16 cellular contexts compared by ENCODE assay signal in genomic region chr7:129898007-129898406, GRCh38. TPM values are rescaled to one million over a fixed set of nuclear protein-coding genes. Genes with fewer than 3 reads are reported as not detected.
DNase-seq lines count a peak whose midpoint lies in the region; ATAC-seq, FAIRE-seq and TF ChIP-seq lines count a peak whose summit lies in the region.
"Had no signal": no experiment of that assay in that cellular context is flagged by ENCODE, and none has a peak within 500 bp of the region (broad histone marks: within the 10 kb centered on the region; RNA-seq: fewer than 3 reads in every experiment).

No MANE protein-coding gene starts in this region.

- H3K4me1 Mint-ChIP-seq in T-helper 17 cell (peaks cover 36% of the 10 kb centered on the region), mesothelial cell of epicardium (peaks cover 9% of the 10 kb centered on the region)

- H3K27ac ChIP-seq in 22Rv1 (peak overlapping the region; percentile 84), A549 (no peak overlapping the region)
- H3K27ac ChIP-seq: KMS-11 had no signal

- no peak overlapping the region for H3K4me3 ChIP-seq in A549

- no peak for DNase-seq in A549 (ENCODE audit: low read depth in 1 of 2, low spot score in 1 of 2)
- no peak for DNase-seq in T-helper 17 cell
- DNase-seq in mesothelial cell of epicardium (ENCODE audit: low spot score in 2 of 2, unreplicated experiment in 2 of 2), result no peak
- no peak for DNase-seq in putamen (ENCODE audit: low spot score)
- DNase-seq: BE2C; Calu3; CD4-positive, alpha-beta memory T cell; H7; NCI-H1048; NCI-H1436 treated with DMSO at 0.1 percent for 48 hours; NCI-H2081; NCI-H510A had no signal

- H3K27ac Mint-ChIP-seq in T-helper 17 cell (peak overlapping the region; percentile 8), mesothelial cell of epicardium (peak overlapping the region; percentile 64)

- TF ChIP-seq EP300 in A549 (IDR thresholded peaks at IDR 0.05), result no peak

- ATAC-seq in A549 (no peak), T-helper 17 cell (no peak), esophagus mucosa (no peak), GM18907 (IDR thresholded peaks at IDR 0.05; ENCODE audit: unreplicated experiment) (no peak)

- peaks cover 36% of the 10 kb centered on the region for H3K4me1 ChIP-seq in A549
- H3K4me1 ChIP-seq: BE2C had no signal

- H3K36me3 Mint-ChIP-seq in T-helper 17 cell (ENCODE audit: low read depth) (no peaks in the 10 kb centered on the region), mesothelial cell of epicardium (peaks cover 10% of the 10 kb centered on the region)

- CTCF ChIA-PET in A549 (lab: Yijun Ruan, JAX), result no interaction called here

- peak; percentile 13 for FAIRE-seq in A549 (lab: Jason Lieb, UNC)

- H3K27me3 Mint-ChIP-seq in T-helper 17 cell, result no peaks in the 10 kb centered on the region
- H3K27me3 Mint-ChIP-seq in mesothelial cell of epicardium (ENCODE audit: low read depth), result no peaks in the 10 kb centered on the region
- H3K27me3 Mint-ChIP-seq: CD4-positive, alpha-beta memory T cell had no signal

- no peak for TF ChIP-seq POLR2A in A549 (IDR thresholded peaks at IDR 0.05; ENCODE audit: low read length)

- POLR2A ChIA-PET in A549 (lab: Yijun Ruan, JAX), result interaction anchor here (0.5 to 1.1 kb wide), 2 partner anchors 9 to 293 kb away, joined by 3 to 4 read pairs; no protein-coding TSS in a partner anchor

- no peak overlapping the region for H3K4me2 ChIP-seq in A549
- H3K4me2 ChIP-seq: KMS-11 had no signal

- TF ChIP-seq CTCF in 22Rv1 (IDR thresholded peaks at IDR 0.05) (no peak), A549 (IDR thresholded peaks at IDR 0.05) (no peak), mesothelial cell of epicardium (IDR thresholded peaks at IDR 0.05; ENCODE audit: unreplicated experiment) (no peak)

- H3K9me3 ChIP-seq in A549 (no peaks in the 10 kb centered on the region), T-helper 17 cell (ENCODE audit: control insufficient read depth, low read length, poor library complexity, severe bottlenecking) (no peaks in the 10 kb centered on the region)
- H3K9me3 ChIP-seq: BE2C had no signal

- no peaks in the 10 kb centered on the region for H3K9me3 Mint-ChIP-seq in mesothelial cell of epicardium
- H3K9me3 Mint-ChIP-seq: CD4-positive, alpha-beta memory T cell had no signal

- H3K4me3 Mint-ChIP-seq in T-helper 17 cell, result no peak overlapping the region
- no peak overlapping the region for H3K4me3 Mint-ChIP-seq in mesothelial cell of epicardium

- no peak for TF ChIP-seq RAD21 in A549 (conservative IDR thresholded peaks at IDR 0.05 in 1 of 2, IDR thresholded peaks at IDR 0.05 in 1 of 2)

TF ChIP-seq in A549, 52 proteins besides CTCF, POLR2A, EP300 and RAD21:
- TF ChIP-seq HDAC2 (IDR thresholded peaks at IDR 0.05) (no peak), CBX8 (IDR thresholded peaks at IDR 0.05) (no peak), USF2 (IDR thresholded peaks at IDR 0.05) (no peak), MAX (IDR thresholded peaks at IDR 0.05) (no peak), KDM1A (IDR thresholded peaks at IDR 0.05; ENCODE audit: low read depth) (no peak), HMGXB4 (CRISPR knock-in tag; IDR thresholded peaks at IDR 0.05; ENCODE audit: borderline replicate concordance) (no peak), EHMT2 (IDR thresholded peaks at IDR 0.05; ENCODE audit: low read depth) (no peak), CBX2 (IDR thresholded peaks at IDR 0.05; ENCODE audit: borderline replicate concordance, low read depth) (no peak), CEBPB (IDR thresholded peaks at IDR 0.05) (no peak), NFE2L2 (conservative IDR thresholded peaks at IDR 0.05; ENCODE audit: low read length) (no peak), FOSB (CRISPR knock-in tag; IDR thresholded peaks at IDR 0.05) (no peak)

RNA-seq across cellular contexts. Expression of gene UBE2H, which starts 54.8 kb away (rescaled TPM):
- polyA plus RNA-seq in A549 (2011; rRNA removed) (99.2 and 119 TPM in 2 replicates), A549 (2017; fragmentation: RNase III; extraction: RNeasy Plus Mini Kit Qiagen cat#74134 plus additional on column Dnase treatment) (61.4 to 73.5 TPM (median 69.9 TPM) in 3 replicates)
- polyA plus RNA-seq in A549 (2012; cell fraction: cytosol; rRNA removed), result 20.6 and 26.7 TPM in 2 replicates
- 20.0 and 30.7 TPM in 2 replicates for polyA plus RNA-seq in A549 (2012; cell fraction: nucleus; rRNA removed)
- polyA minus RNA-seq in A549 (2011; rRNA and poly(A)+ RNA removed), result 47.4 and 49.8 TPM in 2 replicates
- total RNA-seq in T-helper 17 cell (10 to 100 TPM; 77.9 to 84.2 TPM), mesothelial cell of epicardium (95.9 to 104 TPM (median 99.1 TPM) in 3 replicates), esophagus mucosa (98.3 TPM)
